ENCODE assay signal across 36 cellular contexts in the genomic region with DNA sequence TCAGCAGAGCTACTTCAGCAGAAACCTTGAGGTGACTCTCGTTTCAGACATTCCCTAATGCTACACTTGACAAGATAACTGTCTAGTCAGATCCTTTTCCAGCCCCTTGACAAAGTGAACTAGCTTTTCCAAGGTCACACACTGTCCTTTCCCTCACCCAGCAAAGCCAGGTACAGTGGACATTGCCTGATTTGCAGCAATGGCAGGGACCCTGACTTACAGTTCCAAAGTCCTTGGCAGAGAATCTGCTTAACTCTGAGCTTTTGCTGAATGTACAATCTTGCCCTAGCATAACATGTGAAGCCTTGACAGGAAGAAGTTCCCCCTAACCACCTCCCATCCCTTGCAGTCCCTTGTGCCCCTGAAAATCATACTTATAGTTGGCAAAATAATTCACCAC. TPM values are rescaled to one million over a fixed set of nuclear protein-coding genes. Genes with fewer than 3 reads are reported as not detected.
"Had no signal": no experiment of that assay in that cellular context is flagged by ENCODE, and none has a peak within 500 bp of the region (broad histone marks: within the 10 kb centered on the region; RNA-seq: fewer than 3 reads in every experiment).

No MANE protein-coding gene starts in this region.

- H3K9me3 ChIP-seq: esophagus muscularis mucosa, gastrocnemius medialis, heart left ventricle had no signal

- H3K4me1 ChIP-seq: esophagus muscularis mucosa, foreskin keratinocyte, gastrocnemius medialis had no signal

- ATAC-seq: activated CD4-positive, alpha-beta T cell treated with anti-CD3 and anti-CD28 coated beads for 36 hours; activated CD4-positive, CD25-positive, alpha-beta regulatory T cell treated with anti-CD3 and anti-CD28 coated beads, Interleukin-2, amount 50 U/mL, for 24 hours; activated CD8-positive, alpha-beta memory T cell treated with anti-CD3 and anti-CD28 coated beads, Interleukin-2, amount 10 ng/mL, durations not matched to agents 7 days and 5 days; activated CD8-positive, alpha-beta T cell treated with anti-CD3 and anti-CD28 coated beads, Interleukin-2, amount 10 ng/mL, durations not matched to agents 7 days and 5 days; activated naive CD4-positive, alpha-beta T cell treated with anti-CD3 and anti-CD28 coated beads, Interleukin-2, amount 50 U/mL, for 72 hours; effector memory CD8-positive, alpha-beta T cell; gastrocnemius medialis; heart left ventricle had no signal

- DNase-seq: activated B cell treated with CpG ODN at 0.5 μM for 24 hours; activated CD4-positive, alpha-beta memory T cell treated with anti-CD3 and anti-CD28 coated beads for 36 hours; activated CD4-positive, alpha-beta T cell treated with anti-CD3 and anti-CD28 coated beads for 36 hours; activated CD4-positive, alpha-beta T cell treated with anti-CD3 and anti-CD28 coated beads, Interleukin-2, amount 10 ng/mL, durations not matched to agents 24 days and 14 days; activated CD8-positive, alpha-beta memory T cell treated with anti-CD3 and anti-CD28 coated beads, Interleukin-2, amount 10 ng/mL, durations not matched to agents 7 days and 5 days; activated CD8-positive, alpha-beta memory T cell treated with anti-CD3 and anti-CD28 coated beads, Interleukin-2, amount 50 U/mL, for 4 hours; activated CD8-positive, alpha-beta T cell treated with anti-CD3 and anti-CD28 coated beads, Interleukin-2, amount 10 ng/mL, durations not matched to agents 7 days and 5 days; activated gamma-delta T cell; activated naive CD4-positive, alpha-beta T cell; activated naive CD4-positive, alpha-beta T cell treated with anti-CD3 and anti-CD28 coated beads, Interleukin-2, amount 10 ng/mL, durations not matched to agents 7 days and 5 days; activated naive CD8-positive, alpha-beta T cell treated with anti-CD3 and anti-CD28 coated beads, Interleukin-2, amount 10 ng/mL, durations not matched to agents 7 days and 5 days; activated T-cell treated with anti-CD3 and anti-CD28 coated beads, Interleukin-2, amount 50 U/mL, for 1 hour; activated T-cell treated with anti-CD3 and anti-CD28 coated beads, Interleukin-2, amount 50 U/mL, for 48 hours; amniotic stem cell; anterior cingulate cortex; brain microvascular endothelial cell; dorsolateral prefrontal cortex; effector memory CD8-positive, alpha-beta T cell; erythroblast; foreskin keratinocyte; gastrocnemius medialis; heart left ventricle; T-helper 2 cell had no signal

- H3K27ac ChIP-seq: brain microvascular endothelial cell, coronary artery, dorsolateral prefrontal cortex, esophagus muscularis mucosa, foreskin keratinocyte, gastrocnemius medialis, heart left ventricle, VCaP had no signal

- H3K27me3 ChIP-seq: brain microvascular endothelial cell, dorsolateral prefrontal cortex, esophagus muscularis mucosa, foreskin keratinocyte, gastrocnemius medialis, heart left ventricle had no signal

- FAIRE-seq: astrocyte, bronchial epithelial cell, TTC549 had no signal

- H3K4me3 ChIP-seq: coronary artery, dorsolateral prefrontal cortex, esophagus muscularis mucosa, gastrocnemius medialis, heart left ventricle had no signal

- H3K36me3 ChIP-seq: brain microvascular endothelial cell, esophagus muscularis mucosa, gastrocnemius medialis, heart left ventricle had no signal

RNA-seq across cellular contexts. Expression of a gene that starts 37.1 kb away (rescaled TPM):
- total RNA-seq: activated B cell treated with CpG ODN at 0.5 μM for 24 hours; activated CD4-positive, alpha-beta memory T cell treated with anti-CD3 and anti-CD28 coated beads for 36 hours; activated CD4-positive, alpha-beta T cell treated with anti-CD3 and anti-CD28 coated beads for 36 hours; activated CD4-positive, alpha-beta T cell treated with anti-CD3 and anti-CD28 coated beads, Interleukin-2, amount 10 ng/mL, durations not matched to agents 24 days and 14 days; activated CD8-positive, alpha-beta memory T cell treated with anti-CD3 and anti-CD28 coated beads for 36 hours; activated CD8-positive, alpha-beta memory T cell treated with anti-CD3 and anti-CD28 coated beads, Interleukin-2, amount 10 ng/mL, durations not matched to agents 7 days and 5 days; activated CD8-positive, alpha-beta T cell treated with anti-CD3 and anti-CD28 coated beads, Interleukin-2, amount 10 ng/mL, durations not matched to agents 7 days and 5 days; activated naive CD4-positive, alpha-beta T cell treated with anti-CD3 and anti-CD28 coated beads, Interleukin-2, amount 50 U/mL, for 72 hours; activated naive CD8-positive, alpha-beta T cell treated with anti-CD3 and anti-CD28 coated beads, Interleukin-2, amount 10 ng/mL, durations not matched to agents 7 days and 5 days; activated T-helper 1 cell treated with anti-CD3 and anti-CD28 coated beads, Interleukin-12 subunit alpha, Interleukin-12 subunit beta, Interleukin-2, Interleukin-4 antibody, amounts not matched to agents 30 ng/mL and 10 ng/mL and 1 ng/mL, durations not matched to agents 14 hours and 24 hours and 36 hours; astrocyte; bronchial epithelial cell; cardiac septum; cerebellum; esophagus muscularis mucosa; foreskin keratinocyte; heart left ventricle; T-helper 1 cell treated with Interleukin-12 subunit alpha and Interleukin-12 subunit beta and Interleukin-4 antibody, amounts not matched to agents 30 ng/mL and 1 ng/mL, for 36 hours had no signal
- polyA plus RNA-seq: foreskin keratinocyte, heart left ventricle had no signal

RNA-seq across cellular contexts. Expression of a gene that starts 54.9 kb away (rescaled TPM):
- total RNA-seq: activated B cell treated with CpG ODN at 0.5 μM for 24 hours; activated CD4-positive, alpha-beta memory T cell treated with anti-CD3 and anti-CD28 coated beads for 36 hours; activated CD4-positive, alpha-beta T cell treated with anti-CD3 and anti-CD28 coated beads for 36 hours; activated CD4-positive, alpha-beta T cell treated with anti-CD3 and anti-CD28 coated beads, Interleukin-2, amount 10 ng/mL, durations not matched to agents 24 days and 14 days; activated CD8-positive, alpha-beta memory T cell treated with anti-CD3 and anti-CD28 coated beads for 36 hours; activated CD8-positive, alpha-beta memory T cell treated with anti-CD3 and anti-CD28 coated beads, Interleukin-2, amount 10 ng/mL, durations not matched to agents 7 days and 5 days; activated CD8-positive, alpha-beta T cell treated with anti-CD3 and anti-CD28 coated beads, Interleukin-2, amount 10 ng/mL, durations not matched to agents 7 days and 5 days; activated naive CD4-positive, alpha-beta T cell treated with anti-CD3 and anti-CD28 coated beads, Interleukin-2, amount 50 U/mL, for 72 hours; activated naive CD8-positive, alpha-beta T cell treated with anti-CD3 and anti-CD28 coated beads, Interleukin-2, amount 10 ng/mL, durations not matched to agents 7 days and 5 days; activated T-helper 1 cell treated with anti-CD3 and anti-CD28 coated beads, Interleukin-12 subunit alpha, Interleukin-12 subunit beta, Interleukin-2, Interleukin-4 antibody, amounts not matched to agents 30 ng/mL and 10 ng/mL and 1 ng/mL, durations not matched to agents 14 hours and 24 hours and 36 hours; bronchial epithelial cell; cardiac septum; cerebellum; dorsolateral prefrontal cortex; esophagus muscularis mucosa; foreskin keratinocyte; gastrocnemius medialis; heart left ventricle; T-helper 1 cell treated with Interleukin-12 subunit alpha and Interleukin-12 subunit beta and Interleukin-4 antibody, amounts not matched to agents 30 ng/mL and 1 ng/mL, for 36 hours had no signal
- polyA plus RNA-seq: heart left ventricle had no signal
